In genomic region chr7:110065112-110065511, GRCh38 we compare ENCODE assay signal across 27 cellular contexts.
DNase-seq lines count a peak whose midpoint lies in the region; ATAC-seq and TF ChIP-seq lines count a peak whose summit lies in the region.
"Had no signal": no experiment of that assay in that cellular context is flagged by ENCODE, and none has a peak within 500 bp of the region (broad histone marks: within the 10 kb centered on the region; RNA-seq: fewer than 3 reads in every experiment).

No MANE protein-coding gene starts in this region.

- no peaks in the 10 kb centered on the region for H3K27me3 Mint-ChIP-seq in endodermal cell (ENCODE audit: insufficient read depth)
- no peaks in the 10 kb centered on the region for H3K27me3 Mint-ChIP-seq in activated CD8-positive, alpha-beta memory T cell treated with anti-CD3 and anti-CD28 coated beads, Interleukin-2, amount 10 ng/mL, durations not matched to agents 7 days and 5 days
- H3K27me3 Mint-ChIP-seq: CD4-positive, CD25-positive, alpha-beta regulatory T cell; IgD-negative memory B cell had no signal

- no peaks in the 10 kb centered on the region for H3K4me1 ChIP-seq in endodermal cell (ENCODE audit: control insufficient read depth, insufficient read depth, low read length)
- H3K4me1 ChIP-seq: body of pancreas, gastrocnemius medialis, neural progenitor cell, parathyroid adenoma, tibial nerve had no signal

- H3K27ac ChIP-seq in endodermal cell (ENCODE audit: low read depth, low read length) = peak overlapping the region; percentile 89
- H3K27ac ChIP-seq: body of pancreas, gastrocnemius medialis, hepatocyte, neural progenitor cell, parathyroid adenoma, tibial nerve had no signal

- H3K9ac ChIP-seq in endodermal cell (ENCODE audit: extremely low read depth, low read length, poor library complexity, severe bottlenecking) = no peak overlapping the region
- H3K9ac ChIP-seq: neural progenitor cell, parathyroid adenoma had no signal

- no peak overlapping the region for H3K4me3 Mint-ChIP-seq in endodermal cell
- no peak overlapping the region for H3K4me3 Mint-ChIP-seq in activated CD8-positive, alpha-beta memory T cell treated with anti-CD3 and anti-CD28 coated beads, Interleukin-2, amount 10 ng/mL, durations not matched to agents 7 days and 5 days
- H3K4me3 Mint-ChIP-seq: activated T-cell treated with anti-CD3 and anti-CD28 coated beads, Interleukin-2, amount 50 U/mL, for 72 hours; CD4-positive, CD25-positive, alpha-beta regulatory T cell; IgD-negative memory B cell; neural progenitor cell had no signal

- no peak for TF ChIP-seq CTCF in endodermal cell (conservative IDR thresholded peaks at IDR 0.05)

- peak; percentile 33 for DNase-seq in NCI-H2171 treated with DMSO at 0.1 percent for 48 hours (lab: John Stamatoyannopoulos, UW)
- no peak for DNase-seq in NCI-H2171 (lab: John Stamatoyannopoulos, UW)
- peak; percentile 8 for DNase-seq in NCI-H1694 (lab: John Stamatoyannopoulos, UW)
- peak; percentile 71 for DNase-seq in NCI-H345 (lab: John Stamatoyannopoulos, UW)
- no peak for DNase-seq in endodermal cell
- DNase-seq in COLO829 (ENCODE audit: low spot score) = no peak
- DNase-seq in D341Med (ENCODE audit: low spot score) = no peak
- no peak for DNase-seq in activated CD8-positive, alpha-beta memory T cell treated with anti-CD3 and anti-CD28 coated beads, Interleukin-2, amount 10 ng/mL, durations not matched to agents 7 days and 5 days
- DNase-seq: 8988T; activated CD4-positive, alpha-beta T cell treated with anti-CD3 and anti-CD28 coated beads for 4 hours; activated CD8-positive, alpha-beta memory T cell treated with anti-CD3 and anti-CD28 coated beads for 24 hours; activated naive CD4-positive, alpha-beta T cell; activated T-cell treated with anti-CD3 and anti-CD28 coated beads, Interleukin-2, amount 50 U/mL, for 72 hours; body of pancreas; CD4-positive, CD25-positive, alpha-beta regulatory T cell; cerebellar nuclear complex; DMS 273 treated with DMSO at 0.1 percent for 48 hours; gastrocnemius medialis; left cardiac atrium; mesenchymal stem cell; small intestine; stimulated activated CD4-positive, alpha-beta T cell treated with anti-CD3 and anti-CD28 coated beads, Interleukin-1b, Interleukin-23, amount 100 ng/mL, for 48 hours had no signal

- no peaks in the 10 kb centered on the region for H3K4me1 Mint-ChIP-seq in endodermal cell
- H3K4me1 Mint-ChIP-seq in activated CD8-positive, alpha-beta memory T cell treated with anti-CD3 and anti-CD28 coated beads, Interleukin-2, amount 10 ng/mL, durations not matched to agents 7 days and 5 days = no peaks in the 10 kb centered on the region
- H3K4me1 Mint-ChIP-seq: CD4-positive, CD25-positive, alpha-beta regulatory T cell; IgD-negative memory B cell; neural progenitor cell had no signal

- CTCF ChIA-PET in activated CD8-positive, alpha-beta memory T cell treated with anti-CD3 and anti-CD28 coated beads, Interleukin-2, amount 10 ng/mL, durations not matched to agents 7 days and 5 days (lab: Charles Lee) = no interaction called here

- no peaks in the 10 kb centered on the region for H3K27me3 ChIP-seq in endodermal cell (ENCODE audit: control insufficient read depth, insufficient read depth, low read length, poor library complexity, severe bottlenecking)
- H3K27me3 ChIP-seq: body of pancreas, gastrocnemius medialis, hepatocyte, neural progenitor cell, tibial nerve had no signal

- no peaks in the 10 kb centered on the region for H3K36me3 ChIP-seq in endodermal cell (ENCODE audit: control insufficient read depth, insufficient read depth, low read length)
- H3K36me3 ChIP-seq: gastrocnemius medialis, neural progenitor cell, tibial nerve had no signal

- ATAC-seq in activated CD8-positive, alpha-beta memory T cell treated with anti-CD3 and anti-CD28 coated beads, Interleukin-2, amount 10 ng/mL, durations not matched to agents 7 days and 5 days = no peak
- ATAC-seq: activated T-cell treated with anti-CD3 and anti-CD28 coated beads, Interleukin-2, amount 50 U/mL, for 72 hours; body of pancreas; gastrocnemius medialis; left cardiac atrium had no signal

- no peaks in the 10 kb centered on the region for H3K9me3 ChIP-seq in endodermal cell (ENCODE audit: control insufficient read depth, low read length)
- H3K9me3 ChIP-seq: body of pancreas, gastrocnemius medialis, tibial nerve had no signal

- no peak overlapping the region for H3K4me3 ChIP-seq in endodermal cell (ENCODE audit: low read length)
- H3K4me3 ChIP-seq: body of pancreas, gastrocnemius medialis, hepatocyte, neural progenitor cell, tibial nerve had no signal

- no peaks in the 10 kb centered on the region for H3K9me3 Mint-ChIP-seq in endodermal cell
- no peaks in the 10 kb centered on the region for H3K9me3 Mint-ChIP-seq in activated CD8-positive, alpha-beta memory T cell treated with anti-CD3 and anti-CD28 coated beads, Interleukin-2, amount 10 ng/mL, durations not matched to agents 7 days and 5 days (ENCODE audit: low read depth)
- H3K9me3 Mint-ChIP-seq: activated T-cell treated with anti-CD3 and anti-CD28 coated beads, Interleukin-2, amount 50 U/mL, for 72 hours; neural progenitor cell had no signal

- H3K36me3 Mint-ChIP-seq in endodermal cell (ENCODE audit: low read depth) = no peaks in the 10 kb centered on the region
- H3K36me3 Mint-ChIP-seq in activated CD8-positive, alpha-beta memory T cell treated with anti-CD3 and anti-CD28 coated beads, Interleukin-2, amount 10 ng/mL, durations not matched to agents 7 days and 5 days = no peaks in the 10 kb centered on the region
- H3K36me3 Mint-ChIP-seq: CD4-positive, CD25-positive, alpha-beta regulatory T cell; IgD-negative memory B cell; neural progenitor cell had no signal

- no peak overlapping the region for H3K27ac Mint-ChIP-seq in endodermal cell
- H3K27ac Mint-ChIP-seq in activated CD8-positive, alpha-beta memory T cell treated with anti-CD3 and anti-CD28 coated beads, Interleukin-2, amount 10 ng/mL, durations not matched to agents 7 days and 5 days = no peak overlapping the region
- H3K27ac Mint-ChIP-seq: activated T-cell treated with anti-CD3 and anti-CD28 coated beads, Interleukin-2, amount 50 U/mL, for 72 hours; CD4-positive, CD25-positive, alpha-beta regulatory T cell; IgD-negative memory B cell; neural progenitor cell had no signal

- WGBS in endodermal cell (ENCODE audit: insufficient coverage in 1 of 2, insufficient read length in 1 of 2), 2 experiments = 76 to 91% methylated on average over 2 to 3 of the region's 3 CpGs

Comparison
In these comparisons a context has a peak if more than half of its experiments do, and no peak if none do; other contexts are left out.
1. DNase-seq: peak in NCI-H2171 treated with DMSO at 0.1 percent for 48 hours (single experiment), NCI-H1694 (single experiment) and NCI-H345 (single experiment); none in NCI-H2171 (single experiment), endodermal cell (single experiment), COLO829 (single experiment), D341Med (single experiment) and activated CD8-positive, alpha-beta memory T cell treated with anti-CD3 and anti-CD28 coated beads, Interleukin-2, amount 10 ng/mL, durations not matched to agents 7 days and 5 days (single experiment).